12 cellular contexts compared by ENCODE assay signal in the genomic region with DNA sequence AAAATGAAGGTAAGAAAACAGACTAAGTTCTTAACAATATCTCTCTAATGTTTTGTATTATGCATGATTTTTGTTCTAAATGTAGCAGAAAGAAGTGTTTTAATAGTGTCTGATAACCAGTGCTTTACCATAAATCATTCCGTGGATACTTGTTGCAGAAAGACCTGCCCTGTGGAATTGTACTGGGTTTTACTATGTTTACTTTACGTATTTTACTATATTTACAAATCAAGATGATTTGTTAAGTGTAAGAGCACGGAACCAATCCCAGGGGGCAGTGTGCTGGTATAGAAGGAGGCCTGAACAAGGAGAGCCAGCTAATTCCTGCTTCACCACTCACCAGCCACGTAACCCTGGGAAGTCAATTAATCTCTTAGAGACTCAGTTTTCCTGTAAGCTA. TPM values are rescaled to one million over a fixed set of nuclear protein-coding genes. Genes with fewer than 3 reads are reported as not detected.
A peak's percentile ranks its signal among the peaks of the same experiment; 100 is the strongest.
DNase-seq lines count a peak whose midpoint lies in the region; ATAC-seq and TF ChIP-seq lines count a peak whose summit lies in the region.
"Had no signal": no experiment of that assay in that cellular context is flagged by ENCODE, and none has a peak within 500 bp of the region (broad histone marks: within the 10 kb centered on the region; RNA-seq: fewer than 3 reads in every experiment).

No MANE protein-coding gene starts in this region.

- POLR2A ChIA-PET in activated CD8-positive, alpha-beta T cell treated with anti-CD3 and anti-CD28 coated beads, Interleukin-2, amount 10 ng/mL, durations not matched to agents 7 days and 5 days (lab: Charles Lee) = no interaction called here

- peak; percentile 8 for DNase-seq in A172 (ENCODE audit: low spot score)
- peak; percentile 67 for DNase-seq in HCEC 1CT
- peak; percentile 32 for DNase-seq in OCI-M1 (lab: John Stamatoyannopoulos, UW)
- peak; percentile 31 for DNase-seq in fibroblast of pulmonary artery (ENCODE audit: low read depth)
- no peak for DNase-seq in COLO829 (ENCODE audit: low spot score)
- DNase-seq in activated T-cell treated with anti-CD3 and anti-CD28 coated beads, Interleukin-2, amount 50 U/mL, for 72 hours = no peak
- no peak for DNase-seq in activated CD8-positive, alpha-beta T cell treated with anti-CD3 and anti-CD28 coated beads, Interleukin-2, amount 10 ng/mL, durations not matched to agents 7 days and 5 days
- DNase-seq: CD4-positive, alpha-beta T cell; stimulated activated CD4-positive, alpha-beta T cell treated with anti-CD3 and anti-CD28 coated beads, Interleukin-1b, Interleukin-23, amount 100 ng/mL, for 48 hours; T-helper 1 cell had no signal

- no peaks in the 10 kb centered on the region for H3K36me3 Mint-ChIP-seq in activated T-cell treated with anti-CD3 and anti-CD28 coated beads, Interleukin-2, amount 50 U/mL, for 72 hours (ENCODE audit: insufficient read depth in 2 of 2)
- H3K36me3 Mint-ChIP-seq in activated CD8-positive, alpha-beta T cell treated with anti-CD3 and anti-CD28 coated beads, Interleukin-2, amount 10 ng/mL, durations not matched to agents 7 days and 5 days (ENCODE audit: low read depth) = no peaks in the 10 kb centered on the region
- H3K36me3 Mint-ChIP-seq: activated naive CD8-positive, alpha-beta T cell had no signal

- no peak overlapping the region for H3K4me3 ChIP-seq in fibroblast of pulmonary artery (replicated peaks; ENCODE audit: low read depth, low read length)

- H3K27ac Mint-ChIP-seq in activated T-cell treated with anti-CD3 and anti-CD28 coated beads, Interleukin-2, amount 50 U/mL, for 72 hours = no peak overlapping the region
- H3K27ac Mint-ChIP-seq in activated CD8-positive, alpha-beta T cell treated with anti-CD3 and anti-CD28 coated beads, Interleukin-2, amount 10 ng/mL, durations not matched to agents 7 days and 5 days = no peak overlapping the region
- H3K27ac Mint-ChIP-seq: activated naive CD8-positive, alpha-beta T cell; CD4-positive, alpha-beta T cell had no signal

- H3K27me3 Mint-ChIP-seq in activated T-cell treated with anti-CD3 and anti-CD28 coated beads, Interleukin-2, amount 50 U/mL, for 72 hours (ENCODE audit: low read depth) = peaks cover 15% of the 10 kb centered on the region
- H3K27me3 Mint-ChIP-seq in activated CD8-positive, alpha-beta T cell treated with anti-CD3 and anti-CD28 coated beads, Interleukin-2, amount 10 ng/mL, durations not matched to agents 7 days and 5 days (ENCODE audit: low read depth) = peaks cover 26% of the 10 kb centered on the region
- H3K27me3 Mint-ChIP-seq: CD4-positive, alpha-beta T cell had no signal

- CTCF ChIA-PET in activated CD8-positive, alpha-beta T cell treated with anti-CD3 and anti-CD28 coated beads, Interleukin-2, amount 10 ng/mL, durations not matched to agents 7 days and 5 days (lab: Charles Lee) = interaction anchor here (1.3 to 3.5 kb wide), 3 partner anchors 10 to 356 kb away, joined by 3 to 18 read pairs (median 17); no protein-coding TSS in a partner anchor

- ATAC-seq in activated T-cell treated with anti-CD3 and anti-CD28 coated beads, Interleukin-2, amount 50 U/mL, for 72 hours (replicated peaks in 1 of 2) = no peak
- ATAC-seq in HG03045 (IDR thresholded peaks at IDR 0.05; ENCODE audit: unreplicated experiment) = no peak
- ATAC-seq in activated CD8-positive, alpha-beta T cell treated with anti-CD3 and anti-CD28 coated beads, Interleukin-2, amount 10 ng/mL, durations not matched to agents 7 days and 5 days = no peak

- H3K4me1 Mint-ChIP-seq in activated T-cell treated with anti-CD3 and anti-CD28 coated beads, Interleukin-2, amount 50 U/mL, for 72 hours (ENCODE audit: low read depth) = no peaks in the 10 kb centered on the region
- H3K4me1 Mint-ChIP-seq in activated CD8-positive, alpha-beta T cell treated with anti-CD3 and anti-CD28 coated beads, Interleukin-2, amount 10 ng/mL, durations not matched to agents 7 days and 5 days (ENCODE audit: low read depth) = no peaks in the 10 kb centered on the region

- no peaks in the 10 kb centered on the region for H3K9me3 Mint-ChIP-seq in activated T-cell treated with anti-CD3 and anti-CD28 coated beads, Interleukin-2, amount 50 U/mL, for 72 hours
- no peaks in the 10 kb centered on the region for H3K9me3 Mint-ChIP-seq in activated CD8-positive, alpha-beta T cell treated with anti-CD3 and anti-CD28 coated beads, Interleukin-2, amount 10 ng/mL, durations not matched to agents 7 days and 5 days (ENCODE audit: insufficient read depth)
- H3K9me3 Mint-ChIP-seq: CD4-positive, alpha-beta T cell had no signal

- no peak overlapping the region for H3K4me3 Mint-ChIP-seq in activated T-cell treated with anti-CD3 and anti-CD28 coated beads, Interleukin-2, amount 50 U/mL, for 72 hours
- no peak overlapping the region for H3K4me3 Mint-ChIP-seq in activated CD8-positive, alpha-beta T cell treated with anti-CD3 and anti-CD28 coated beads, Interleukin-2, amount 10 ng/mL, durations not matched to agents 7 days and 5 days
- H3K4me3 Mint-ChIP-seq: activated naive CD8-positive, alpha-beta T cell; CD4-positive, alpha-beta T cell had no signal

- TF ChIP-seq CTCF in fibroblast of pulmonary artery (IDR thresholded peaks at IDR 0.05; ENCODE audit: low read length, missing control alignments) = peak; percentile 19

RNA-seq across cellular contexts. Expression of gene HTR3B, which starts 1.4 kb away (rescaled TPM):
- not detected in 2 replicates for total RNA-seq in A172 (2014; rRNA removed; shearing (Covaris generic))
- not detected for total RNA-seq in activated T-cell treated with anti-CD3 and anti-CD28 coated beads, Interleukin-2, amount 50 U/mL, for 72 hours
- total RNA-seq in activated CD8-positive, alpha-beta T cell treated with anti-CD3 and anti-CD28 coated beads, Interleukin-2, amount 10 ng/mL, durations not matched to agents 7 days and 5 days = not detected
- total RNA-seq: CD4-positive, alpha-beta T cell had no signal

RNA-seq across cellular contexts. Expression of gene USP28, which starts 30.7 kb away (rescaled TPM):
- 15.9 and 16.8 TPM in 2 replicates for total RNA-seq in A172 (2014; rRNA removed; shearing (Covaris generic))
- 10 to 100 TPM; 42.6 to 43.5 TPM for total RNA-seq in activated T-cell treated with anti-CD3 and anti-CD28 coated beads, Interleukin-2, amount 50 U/mL, for 72 hours
- total RNA-seq in activated CD8-positive, alpha-beta T cell treated with anti-CD3 and anti-CD28 coated beads, Interleukin-2, amount 10 ng/mL, durations not matched to agents 7 days and 5 days = 10 to 100 TPM; 46.8 to 53.0 TPM

Comparison
In these comparisons a context has a peak if more than half of its experiments do, and no peak if none do; other contexts are left out.
1. DNase-seq: peak in A172 (single experiment), HCEC 1CT (single experiment), OCI-M1 (single experiment) and fibroblast of pulmonary artery (single experiment); none in COLO829 (single experiment), activated T-cell treated with anti-CD3 and anti-CD28 coated beads, Interleukin-2, amount 50 U/mL, for 72 hours (0 of 2) and activated CD8-positive, alpha-beta T cell treated with anti-CD3 and anti-CD28 coated beads, Interleukin-2, amount 10 ng/mL, durations not matched to agents 7 days and 5 days (single experiment).